21 cellular contexts compared by ENCODE assay signal in the genomic region with DNA sequence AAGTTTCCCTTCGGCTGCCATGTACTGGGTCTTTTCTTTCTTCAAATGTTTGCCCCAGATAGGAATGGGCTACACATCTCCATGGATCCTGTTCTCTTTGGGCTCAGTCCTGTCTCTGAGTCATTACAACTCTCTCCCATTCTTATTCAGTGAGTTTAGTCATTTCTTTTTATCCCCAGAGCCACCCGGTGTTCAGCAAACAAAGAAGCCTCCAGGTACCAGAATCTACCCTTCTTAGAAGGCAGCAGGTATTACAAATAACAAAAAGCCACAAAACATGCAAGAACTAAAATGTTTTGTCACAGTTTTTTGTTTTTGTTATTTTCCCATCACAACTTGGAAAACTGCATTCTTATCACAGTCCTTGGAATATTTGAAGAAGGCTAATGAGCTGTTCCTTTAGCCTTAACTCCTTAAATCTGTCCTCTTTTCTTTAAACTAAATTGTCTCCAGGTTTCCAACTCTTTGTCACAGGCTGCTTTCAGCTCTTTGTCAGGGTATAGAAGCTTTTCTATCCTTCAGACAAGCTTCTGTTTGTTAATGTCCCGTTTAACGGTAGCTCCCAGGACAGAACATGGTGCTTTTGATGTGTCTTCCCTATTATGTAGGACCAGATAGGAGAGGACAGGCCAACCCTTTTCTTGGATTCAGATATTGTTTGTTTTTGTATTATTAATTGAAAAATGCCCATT.
DNase-seq lines count a peak whose midpoint lies in the region; ATAC-seq and TF ChIP-seq lines count a peak whose summit lies in the region.
"Had no signal": no experiment of that assay in that cellular context is flagged by ENCODE, and none has a peak within 500 bp of the region (broad histone marks: within the 10 kb centered on the region; RNA-seq: fewer than 3 reads in every experiment).

No MANE protein-coding gene starts in this region.

- no peaks in the 10 kb centered on the region for H3K9me2 ChIP-seq in PC-3 (replicated peaks; ENCODE audit: low read length)

- peak overlapping the region; percentile 94 for H3K27ac ChIP-seq in PC-3 (ENCODE audit: low read length)
- H3K27ac ChIP-seq in neural progenitor cell: peak overlapping the region; percentile 80
- H3K27ac ChIP-seq: gastrocnemius medialis, left ventricle myocardium inferior, upper lobe of right lung had no signal

- H3K36me3 Mint-ChIP-seq in neural progenitor cell: no peaks in the 10 kb centered on the region
- no peaks in the 10 kb centered on the region for H3K36me3 Mint-ChIP-seq in activated CD8-positive, alpha-beta T cell treated with anti-CD3 and anti-CD28 coated beads for 36 hours (ENCODE audit: low read depth)
- H3K36me3 Mint-ChIP-seq: activated CD4-positive, alpha-beta memory T cell treated with anti-CD3 and anti-CD28 coated beads for 36 hours; activated naive CD4-positive, alpha-beta T cell treated with anti-CD3 and anti-CD28 coated beads, Interleukin-2, amount 50 U/mL, for 72 hours had no signal

- H3K27me3 Mint-ChIP-seq in neural progenitor cell (ENCODE audit: insufficient read depth, low read depth): peaks cover 2% of the 10 kb centered on the region
- no peaks in the 10 kb centered on the region for H3K27me3 Mint-ChIP-seq in activated CD8-positive, alpha-beta T cell treated with anti-CD3 and anti-CD28 coated beads for 36 hours
- H3K27me3 Mint-ChIP-seq: activated CD4-positive, alpha-beta memory T cell treated with anti-CD3 and anti-CD28 coated beads for 36 hours; stimulated activated naive CD8-positive, alpha-beta T cell treated with anti-CD3 and anti-CD28 coated beads, Interleukin-15, Interleukin-2, amounts not matched to agents 100 ng/mL and 50 ng/mL, for 24 hours had no signal

- H3K4me1 Mint-ChIP-seq in neural progenitor cell: peaks cover 23% of the 10 kb centered on the region
- H3K4me1 Mint-ChIP-seq in activated CD8-positive, alpha-beta T cell treated with anti-CD3 and anti-CD28 coated beads for 36 hours (ENCODE audit: low read depth): peaks cover 4% of the 10 kb centered on the region

- H3K4me3 ChIP-seq in PC-3 (ENCODE audit: low read length): no peak overlapping the region
- no peak overlapping the region for H3K4me3 ChIP-seq in fibroblast of mammary gland (ENCODE audit: control insufficient read depth, low read depth, low read length)
- no peak overlapping the region for H3K4me3 ChIP-seq in neural progenitor cell
- H3K4me3 ChIP-seq: gastrocnemius medialis, left ventricle myocardium inferior, upper lobe of right lung had no signal

- ATAC-seq in PC-3 (peak; percentile 47), GM18909 (IDR thresholded peaks at IDR 0.05; ENCODE audit: poor library complexity, unreplicated experiment) (no peak), GM19324 (IDR thresholded peaks at IDR 0.05; ENCODE audit: low FRiP score, unreplicated experiment) (no peak)
- no peak for ATAC-seq in activated CD8-positive, alpha-beta T cell treated with anti-CD3 and anti-CD28 coated beads for 36 hours
- ATAC-seq: activated T-cell treated with anti-CD3 and anti-CD28 coated beads, Interleukin-2, amount 50 U/mL, for 4 hours; gastrocnemius medialis; right cardiac atrium; upper lobe of right lung had no signal

- H3K4me1 ChIP-seq in PC-3 (ENCODE audit: insufficient read depth, low read length): peaks cover 62% of the 10 kb centered on the region
- H3K4me1 ChIP-seq in neural progenitor cell: peaks cover 33% of the 10 kb centered on the region
- H3K4me1 ChIP-seq: gastrocnemius medialis, left ventricle myocardium inferior, upper lobe of right lung had no signal

- intact Hi-C loops in PC-3 (cut with micrococcal nuclease): loop anchor here (10.0 kb wide), 1 partner anchor 208 kb away; no protein-coding TSS in a partner anchor
- intact Hi-C loops in activated CD8-positive, alpha-beta T cell treated with anti-CD3 and anti-CD28 coated beads for 36 hours (cut with micrococcal nuclease): no loop called here

- no peaks in the 10 kb centered on the region for H3K9me3 ChIP-seq in PC-3 (ENCODE audit: low read length)
- no peaks in the 10 kb centered on the region for H3K9me3 ChIP-seq in neural progenitor cell (ENCODE audit: low read depth)
- H3K9me3 ChIP-seq: gastrocnemius medialis, left ventricle myocardium inferior, upper lobe of right lung had no signal

- H3F3A ChIP-seq in PC-3 (ENCODE audit: low read length, unreplicated experiment) (peaks cover 4% of the 10 kb centered on the region), neural progenitor cell (ENCODE audit: low read depth) (peaks cover 48% of the 10 kb centered on the region)

- H2AFZ ChIP-seq in PC-3 (ENCODE audit: low read length) (no peak overlapping the region), neural progenitor cell (replicated peaks) (no peak overlapping the region)

- H3K27me3 ChIP-seq in PC-3 (ENCODE audit: low read length) (no peaks in the 10 kb centered on the region), neural progenitor cell (no peaks in the 10 kb centered on the region)
- H3K27me3 ChIP-seq: gastrocnemius medialis, upper lobe of right lung had no signal

- H3K27ac Mint-ChIP-seq in neural progenitor cell: peak overlapping the region; percentile 78
- no peak overlapping the region for H3K27ac Mint-ChIP-seq in activated CD8-positive, alpha-beta T cell treated with anti-CD3 and anti-CD28 coated beads for 36 hours
- H3K27ac Mint-ChIP-seq: activated CD4-positive, alpha-beta memory T cell treated with anti-CD3 and anti-CD28 coated beads for 36 hours; activated naive CD4-positive, alpha-beta T cell treated with anti-CD3 and anti-CD28 coated beads, Interleukin-2, amount 50 U/mL, for 72 hours; stimulated activated naive CD8-positive, alpha-beta T cell treated with anti-CD3 and anti-CD28 coated beads, Interleukin-15, Interleukin-2, amounts not matched to agents 100 ng/mL and 50 ng/mL, for 24 hours had no signal

- H3K36me3 ChIP-seq in PC-3 (ENCODE audit: low read depth, low read length) (no peaks in the 10 kb centered on the region), neural progenitor cell (no peaks in the 10 kb centered on the region)
- H3K36me3 ChIP-seq: gastrocnemius medialis, left ventricle myocardium inferior, upper lobe of right lung had no signal

- no peak overlapping the region for H3K4me3 Mint-ChIP-seq in neural progenitor cell
- no peak overlapping the region for H3K4me3 Mint-ChIP-seq in activated CD8-positive, alpha-beta T cell treated with anti-CD3 and anti-CD28 coated beads for 36 hours
- H3K4me3 Mint-ChIP-seq: activated CD4-positive, alpha-beta memory T cell treated with anti-CD3 and anti-CD28 coated beads for 36 hours; activated T-cell treated with anti-CD3 and anti-CD28 coated beads, Interleukin-2, amount 50 U/mL, for 4 hours; stimulated activated naive CD8-positive, alpha-beta T cell treated with anti-CD3 and anti-CD28 coated beads, Interleukin-15, Interleukin-2, amounts not matched to agents 100 ng/mL and 50 ng/mL, for 24 hours had no signal

- H3K79me2 ChIP-seq in PC-3 (ENCODE audit: low read length): no peaks in the 10 kb centered on the region
- H3K79me2 ChIP-seq in neural progenitor cell (ENCODE audit: low read depth): no peaks in the 10 kb centered on the region

- BruUV-seq in PC-3 (replicated peaks; lab: Mats Ljungman, UMichigan): no TSS peak

- CTCF ChIA-PET in PC-3 (lab: Charles Lee): no interaction called here
- CTCF ChIA-PET in activated CD8-positive, alpha-beta T cell treated with anti-CD3 and anti-CD28 coated beads for 36 hours (lab: Charles Lee): no interaction called here

- peaks cover 2% of the 10 kb centered on the region for H3K9me3 Mint-ChIP-seq in neural progenitor cell
- no peaks in the 10 kb centered on the region for H3K9me3 Mint-ChIP-seq in activated CD8-positive, alpha-beta T cell treated with anti-CD3 and anti-CD28 coated beads for 36 hours
- H3K9me3 Mint-ChIP-seq: activated CD4-positive, alpha-beta memory T cell treated with anti-CD3 and anti-CD28 coated beads for 36 hours; activated naive CD4-positive, alpha-beta T cell treated with anti-CD3 and anti-CD28 coated beads, Interleukin-2, amount 50 U/mL, for 72 hours; activated T-cell treated with anti-CD3 and anti-CD28 coated beads, Interleukin-2, amount 50 U/mL, for 4 hours; stimulated activated naive CD8-positive, alpha-beta T cell treated with anti-CD3 and anti-CD28 coated beads, Interleukin-15, Interleukin-2, amounts not matched to agents 100 ng/mL and 50 ng/mL, for 24 hours had no signal

- no peak for TF ChIP-seq CTCF in PC-3 (conservative IDR thresholded peaks at IDR 0.05; ENCODE audit: low read depth, low read length)
- TF ChIP-seq CTCF in fibroblast of mammary gland (conservative IDR thresholded peaks at IDR 0.05; ENCODE audit: control insufficient read depth, insufficient read depth, low read depth, low read length): no peak
- TF ChIP-seq CTCF in neural progenitor cell (IDR thresholded peaks at IDR 0.05): no peak
- no peak for TF ChIP-seq CTCF in activated CD8-positive, alpha-beta T cell treated with anti-CD3 and anti-CD28 coated beads for 36 hours (IDR thresholded peaks at IDR 0.05)

- H3K4me2 ChIP-seq in PC-3 (ENCODE audit: low read length) (peak overlapping the region; percentile 58), neural progenitor cell (peak overlapping the region; percentile 52)

- POLR2A ChIA-PET in PC-3 (lab: Charles Lee; ENCODE audit: unreplicated experiment): no interaction called here
- POLR2A ChIA-PET in activated CD8-positive, alpha-beta T cell treated with anti-CD3 and anti-CD28 coated beads for 36 hours (lab: Charles Lee): no interaction called here

- H3K9ac ChIP-seq in PC-3 (ENCODE audit: low read length) (peak overlapping the region; percentile 55; the same call in 1 of the 2 replicates), neural progenitor cell (no peak overlapping the region)

- peak; percentile 37 for DNase-seq in GM03348 (ENCODE audit: low spot score)
- peak; percentile 71 for DNase-seq in PC-3
- DNase-seq in fibroblast of mammary gland (ENCODE audit: low read depth): peak; percentile 38
- DNase-seq in neural progenitor cell (ENCODE audit: low spot score): peak; percentile 65
- no peak for DNase-seq in activated CD8-positive, alpha-beta T cell treated with anti-CD3 and anti-CD28 coated beads for 36 hours
- DNase-seq: activated CD4-positive, alpha-beta memory T cell treated with anti-CD3 and anti-CD28 coated beads for 36 hours; activated T-cell treated with anti-CD3 and anti-CD28 coated beads, Interleukin-2, amount 50 U/mL, for 4 hours; COR-L47; gastrocnemius medialis; left ventricle myocardium inferior; NCI-H1048; NCI-H2081; NCI-H510A; right cardiac atrium; SHP77; T-helper 1 cell; upper lobe of right lung had no signal

- no peaks in the 10 kb centered on the region for H4K20me1 ChIP-seq in PC-3 (ENCODE audit: low read length)
- H4K20me1 ChIP-seq in neural progenitor cell (ENCODE audit: low read depth): no peaks in the 10 kb centered on the region
